Comparison of ENCODE assay signal across 8 cellular contexts in the genomic region with DNA sequence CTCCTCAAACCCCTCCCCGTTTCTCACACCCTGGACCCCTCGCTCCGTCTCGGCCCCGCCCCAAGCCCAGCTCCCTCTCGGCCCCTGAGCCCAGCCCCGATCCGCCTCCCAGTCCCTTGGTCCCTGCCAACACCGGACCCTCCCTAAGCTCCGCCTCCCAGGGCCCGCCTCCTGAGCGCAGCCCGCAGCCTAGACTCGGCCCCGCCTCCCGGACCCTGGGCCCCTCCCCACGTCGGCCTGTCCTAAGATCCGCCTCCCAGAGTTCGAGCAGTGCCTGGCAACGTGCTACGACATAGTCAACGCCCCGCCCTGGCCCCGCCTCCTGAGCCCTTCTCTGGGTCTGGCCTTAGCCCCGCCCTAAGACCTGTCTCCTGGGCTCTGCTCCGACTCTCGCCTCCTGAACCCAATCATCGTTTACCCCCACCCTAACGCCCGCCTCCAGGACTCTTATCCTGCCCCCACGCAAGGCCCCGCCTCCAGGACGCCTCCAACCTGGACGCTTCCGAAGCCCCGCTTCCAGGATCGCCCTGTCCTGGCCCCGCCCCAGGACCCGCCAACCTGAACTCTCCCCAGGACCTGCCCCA. TPM values are rescaled to one million over a fixed set of nuclear protein-coding genes. Genes with fewer than 3 reads are reported as not detected.
DNase-seq lines count a peak whose midpoint lies in the region; ATAC-seq, FAIRE-seq and TF ChIP-seq lines count a peak whose summit lies in the region.
"Not testable (repeated sequence)": the region's sequence is repeated elsewhere in the genome, so short reads cannot be mapped to it uniquely, and the experiment has no call there.

No MANE protein-coding gene starts in this region.

- not testable (repeated sequence) for H3K36me3 ChIP-seq in kidney (ENCODE audit: control insufficient read depth in 1 of 2, insufficient read depth in 2 of 2, low read length in 2 of 2)

- intact Hi-C loops in kidney (cut with DNase I): not testable (repeated sequence)

- TF ChIP-seq CTCF in AG10803 (conservative IDR thresholded peaks at IDR 0.05; ENCODE audit: low read length); kidney (IDR thresholded peaks at IDR 0.05; ENCODE audit: borderline replicate concordance, extremely low read depth, insufficient read depth): not testable (repeated sequence)

- not testable (repeated sequence) for H3K4me1 ChIP-seq in kidney (ENCODE audit: control insufficient read depth in 1 of 2, insufficient read depth in 1 of 2, low read depth in 1 of 2, low read length in 2 of 2)

- H3K9ac ChIP-seq in kidney (ENCODE audit: low read length in 2 of 2): peak overlapping the region in 1 of 2 donors; percentile 40

- H3K4me3 ChIP-seq in AG10803 (ENCODE audit: low read length) (peak overlapping the region; percentile 66), kidney (ENCODE audit: low read length in 2 of 2) (peak overlapping the region; percentile 66 to 70)

- H3K9me3 ChIP-seq in kidney (ENCODE audit: control insufficient read depth in 1 of 2, low read length in 2 of 2): not testable (repeated sequence)

- peak overlapping the region; percentile 47 to 67 for H3K27ac ChIP-seq in kidney (ENCODE audit: low read depth in 2 of 2, low read length in 2 of 2)

- FAIRE-seq in kidney (lab: Jason Lieb, UNC): peak; percentile 99

- ATAC-seq in HG03432 (IDR thresholded peaks at IDR 0.05; ENCODE audit: unreplicated experiment): peak; percentile 84

- DNase-seq in AG10803 (ENCODE audit: low read depth): peak; percentile 98
- peak; percentile 55 for DNase-seq in GM19238 (ENCODE audit: insufficient read length, low spot score)
- peak; percentile 96 for DNase-seq in NCI-H460 (ENCODE audit: extremely low read depth, low read depth)
- peak; percentile 99 for DNase-seq in activated CD4-positive, alpha-beta T cell treated with anti-CD3 and anti-CD28 coated beads for 1 hour
- DNase-seq in cerebellum (ENCODE audit: low spot score): peak; percentile 95
- DNase-seq in kidney: peak; percentile 100
- DNase-seq in stimulated activated CD4-positive, alpha-beta T cell treated with anti-CD3 and anti-CD28 coated beads, Interleukin-15, amount 100 ng/mL, for 1 hour (ENCODE audit: low read depth in 1 of 2, low spot score in 1 of 2): peak; percentile 98 to 99

RNA-seq across cellular contexts. Expression of gene ROPN1B, which starts 53.1 kb away (rescaled TPM):
- not detected in 2 replicates for total RNA-seq in NCI-H460 (2014; rRNA removed; shearing (Covaris generic))
- not detected in 2 replicates for polyA plus RNA-seq in NCI-H460 (2014; cell fraction: nucleus; rRNA removed)
- total RNA-seq in cerebellum (0.64 TPM), kidney (not detected)
- not detected for polyA plus RNA-seq in kidney (ENCODE audit: insufficient read depth, low read depth, low replicate concordance)

Comparison
In these comparisons a context has a peak if more than half of its experiments do, and no peak if none do; other contexts are left out.
1. Peak in every context shown above with its lines: DNase-seq, ATAC-seq, H3K4me3 ChIP-seq and H3K27ac ChIP-seq.